25 cellular contexts compared by ENCODE assay signal in the genomic region with DNA sequence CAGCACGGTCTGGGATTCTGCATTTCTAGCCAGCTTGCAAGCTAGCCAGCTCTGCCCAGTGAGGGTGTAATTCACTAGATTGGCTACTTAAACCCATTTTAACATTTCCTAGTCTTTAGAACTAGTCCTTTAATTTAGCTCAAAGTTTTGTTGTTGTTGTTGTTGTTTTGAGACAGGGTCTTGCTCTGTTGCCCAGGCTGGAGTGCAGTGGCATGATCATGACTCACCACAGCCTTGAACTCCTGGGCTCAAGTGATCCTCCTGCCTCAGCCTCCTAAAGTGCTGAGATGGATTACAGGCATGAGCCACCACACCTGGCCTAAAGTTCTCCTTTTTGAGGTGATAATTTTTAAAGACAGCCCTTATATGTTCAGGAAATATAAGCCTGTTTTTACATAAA.
"Had no signal": no experiment of that assay in that cellular context is flagged by ENCODE, and none has a peak within 500 bp of the region (broad histone marks: within the 10 kb centered on the region; RNA-seq: fewer than 3 reads in every experiment).

No MANE protein-coding gene starts in this region.

- H3K4me1 ChIP-seq: spleen, upper lobe of right lung had no signal

- H3K4me1 Mint-ChIP-seq: naive thymus-derived CD4-positive, alpha-beta T cell had no signal

- ATAC-seq: naive thymus-derived CD4-positive, alpha-beta T cell; natural killer cell treated with Interleukin-12 subunit alpha and Interleukin-12 subunit beta and Interleukin-15 and Interleukin-18, amount 100 ng/mL, for 72 hours; stimulated activated effector memory CD8-positive, alpha-beta T cell treated with anti-CD3 and anti-CD28 coated beads, Interleukin-12 subunit alpha, Interleukin-12 subunit beta, amount 100 ng/mL, for 72 hours; upper lobe of right lung had no signal

- H3K27me3 Mint-ChIP-seq: naive thymus-derived CD4-positive, alpha-beta T cell; natural killer cell treated with Interleukin-12 subunit alpha and Interleukin-12 subunit beta and Interleukin-15 and Interleukin-18, amount 100 ng/mL, for 72 hours; progenitor cell of endocrine pancreas; stimulated activated naive CD8-positive, alpha-beta T cell treated with anti-CD3 and anti-CD28 coated beads, Interleukin-15, Interleukin-2, amounts not matched to agents 100 ng/mL and 50 ng/mL, for 24 hours had no signal

- H3K9me3 Mint-ChIP-seq: natural killer cell treated with Interleukin-12 subunit alpha and Interleukin-12 subunit beta and Interleukin-15 and Interleukin-18, amount 100 ng/mL, for 72 hours; stimulated activated effector memory CD8-positive, alpha-beta T cell treated with anti-CD3 and anti-CD28 coated beads, Interleukin-12 subunit alpha, Interleukin-12 subunit beta, amount 100 ng/mL, for 72 hours had no signal

- H3K4me3 ChIP-seq: left ventricle myocardium inferior, lung, mucosa of descending colon, ovary, right atrium auricular region, sigmoid colon, spleen, suprapubic skin, thoracic aorta, tibial artery, upper lobe of right lung had no signal

- H3K27ac Mint-ChIP-seq: naive thymus-derived CD4-positive, alpha-beta T cell; natural killer cell treated with Interleukin-12 subunit alpha and Interleukin-12 subunit beta and Interleukin-15 and Interleukin-18, amount 100 ng/mL, for 72 hours; progenitor cell of endocrine pancreas; stimulated activated effector memory CD8-positive, alpha-beta T cell treated with anti-CD3 and anti-CD28 coated beads, Interleukin-12 subunit alpha, Interleukin-12 subunit beta, amount 100 ng/mL, for 72 hours; stimulated activated naive CD8-positive, alpha-beta T cell treated with anti-CD3 and anti-CD28 coated beads, Interleukin-15, Interleukin-2, amounts not matched to agents 100 ng/mL and 50 ng/mL, for 24 hours had no signal

- H3K9me3 ChIP-seq: left ventricle myocardium inferior, mucosa of descending colon, ovary, right atrium auricular region, sigmoid colon, suprapubic skin, thoracic aorta, tibial artery, upper lobe of right lung had no signal

- FAIRE-seq: keratinocyte, small intestine, urothelium cell line had no signal

- H3K4me3 Mint-ChIP-seq: naive thymus-derived CD4-positive, alpha-beta T cell; natural killer cell treated with Interleukin-12 subunit alpha and Interleukin-12 subunit beta and Interleukin-15 and Interleukin-18, amount 100 ng/mL, for 72 hours; stimulated activated effector memory CD8-positive, alpha-beta T cell treated with anti-CD3 and anti-CD28 coated beads, Interleukin-12 subunit alpha, Interleukin-12 subunit beta, amount 100 ng/mL, for 72 hours; stimulated activated naive CD8-positive, alpha-beta T cell treated with anti-CD3 and anti-CD28 coated beads, Interleukin-15, Interleukin-2, amounts not matched to agents 100 ng/mL and 50 ng/mL, for 24 hours had no signal

- H3K27ac ChIP-seq: ovary, right atrium auricular region, spleen, suprapubic skin, thoracic aorta, tibial artery, upper lobe of right lung had no signal

- H3K36me3 Mint-ChIP-seq: stimulated activated effector memory CD8-positive, alpha-beta T cell treated with anti-CD3 and anti-CD28 coated beads, Interleukin-12 subunit alpha, Interleukin-12 subunit beta, amount 100 ng/mL, for 72 hours had no signal

- H3K27me3 ChIP-seq: ovary, right atrium auricular region, sigmoid colon, spleen, suprapubic skin, tibial artery, upper lobe of right lung had no signal

- H3K36me3 ChIP-seq: left ventricle myocardium inferior, ovary, right atrium auricular region, thoracic aorta, upper lobe of right lung had no signal

- DNase-seq: hippocampal formation; kidney glomerular epithelial cell; left ventricle myocardium inferior; midbrain; mucosa of descending colon; naive thymus-derived CD4-positive, alpha-beta T cell; ovary; sigmoid colon; small intestine; spleen; stimulated activated CD4-positive, alpha-beta T cell treated with anti-CD3 and anti-CD28 coated beads, Interleukin-4, amount 100 ng/mL, for 24 hours; stimulated activated naive CD4-positive, alpha-beta T cell; tibial artery; trophoblast cell; upper lobe of right lung had no signal
